ENCODE assay signal across 9 cellular contexts in the genomic region with DNA sequence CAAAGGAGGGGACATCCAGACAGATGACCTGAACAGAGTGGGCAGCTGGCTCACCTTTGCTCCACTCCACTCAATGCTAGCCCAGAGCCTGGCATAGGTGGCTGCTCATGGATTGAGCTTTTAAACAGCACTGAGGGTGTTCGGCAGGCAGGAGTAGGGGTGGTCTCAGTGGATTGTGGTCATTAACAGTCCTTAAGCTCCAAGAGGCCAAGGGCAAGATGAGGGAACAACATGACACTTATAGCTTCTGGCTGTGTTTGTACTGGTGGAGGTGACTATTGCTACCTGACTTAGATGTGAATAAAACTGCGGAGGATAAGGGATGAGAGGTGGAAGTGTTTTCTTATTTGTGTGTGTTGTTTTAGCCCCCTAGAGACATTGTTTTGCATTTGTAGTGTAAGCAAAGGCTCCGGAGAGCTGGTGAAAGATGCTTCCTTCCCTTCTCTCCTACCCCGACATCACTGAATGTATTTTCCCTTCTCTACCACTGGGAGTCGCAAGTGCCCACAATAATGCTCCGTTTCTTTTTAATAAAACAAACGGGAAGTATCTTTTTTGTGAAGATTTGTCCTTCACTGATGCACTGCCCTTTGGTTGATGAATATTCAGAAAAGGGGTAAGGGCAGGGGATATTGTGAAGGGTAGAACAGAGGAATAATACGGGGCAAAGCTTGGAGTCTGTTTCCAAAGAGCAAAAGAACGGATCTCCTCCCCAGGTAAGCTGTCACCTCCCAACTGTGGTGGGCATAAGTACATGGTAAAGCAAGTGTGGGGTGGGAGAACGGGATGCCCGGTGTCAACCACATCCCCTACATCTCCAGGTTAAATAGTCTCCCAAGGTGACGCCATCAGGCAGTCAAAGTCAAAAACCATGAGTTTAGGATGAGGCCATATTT. TPM values are rescaled to one million over a fixed set of nuclear protein-coding genes. Genes with fewer than 3 reads are reported as not detected.
DNase-seq lines count a peak whose midpoint lies in the region; ATAC-seq and TF ChIP-seq lines count a peak whose summit lies in the region.
"Had no signal": no experiment of that assay in that cellular context is flagged by ENCODE, and none has a peak within 500 bp of the region (broad histone marks: within the 10 kb centered on the region; RNA-seq: fewer than 3 reads in every experiment).

No MANE protein-coding gene starts in this region.

- TF ChIP-seq EP300 in neural cell (conservative IDR thresholded peaks at IDR 0.05; ENCODE audit: poor library complexity, severe bottlenecking), result no peak

- H3K9me2 ChIP-seq in OCI-LY7 (ENCODE audit: insufficient read depth, low read length), result no peaks in the 10 kb centered on the region
- H3K9me2 ChIP-seq in neural cell (ENCODE audit: insufficient read depth, low read length), result no peaks in the 10 kb centered on the region

- H3K27ac Mint-ChIP-seq in endodermal cell, result no peak overlapping the region
- H3K27ac Mint-ChIP-seq: dendritic cell treated with granulocyte-macrophage colony-stimulating factor and Interleukin-4, amounts not matched to agents 40 ng/mL and 50 ng/mL, for 4 days had no signal

- H3K36me3 Mint-ChIP-seq in endodermal cell (ENCODE audit: low read depth), result peaks cover 21% of the 10 kb centered on the region

- H3K27ac ChIP-seq in OCI-LY7 (ENCODE audit: low read depth, low read length, poor library complexity, severe bottlenecking) (no peak overlapping the region), endodermal cell (ENCODE audit: low read depth, low read length) (no peak overlapping the region), neural cell (ENCODE audit: low read length) (no peak overlapping the region)

- H2AFZ ChIP-seq in OCI-LY7 (ENCODE audit: low read length) (peak overlapping the region; percentile 80; the same call in 1 of the 2 replicates), neural cell (ENCODE audit: low read depth, low read length) (no peak overlapping the region)

- no peaks in the 10 kb centered on the region for H3K9me3 ChIP-seq in OCI-LY7 (ENCODE audit: low read length)
- H3K9me3 ChIP-seq in endodermal cell (ENCODE audit: control insufficient read depth, low read length), result peaks cover 44% of the 10 kb centered on the region
- H3K9me3 ChIP-seq in neural cell (ENCODE audit: low read length), result no peaks in the 10 kb centered on the region

- no peaks in the 10 kb centered on the region for H3K36me3 ChIP-seq in GM06990 (ENCODE audit: control insufficient read depth, insufficient read depth, low read length)
- H3K36me3 ChIP-seq in OCI-LY7 (ENCODE audit: insufficient read depth, low read length), result no peaks in the 10 kb centered on the region
- H3K36me3 ChIP-seq in endodermal cell (ENCODE audit: control insufficient read depth, insufficient read depth, low read length), result no peaks in the 10 kb centered on the region
- H3K36me3 ChIP-seq in neural cell (ENCODE audit: insufficient read depth, low read length), result no peaks in the 10 kb centered on the region

- H3K79me2 ChIP-seq in OCI-LY7 (ENCODE audit: insufficient read depth, low read depth, low read length), result no peaks in the 10 kb centered on the region
- no peaks in the 10 kb centered on the region for H3K79me2 ChIP-seq in neural cell (replicated peaks; ENCODE audit: insufficient read depth, low read length)

- POLR2A ChIA-PET in OCI-LY7 (lab: Charles Lee), result interaction anchor here (0.7 kb wide), 1 partner anchor 173 kb away, joined by 3 read pairs; no protein-coding TSS in a partner anchor

- H3K4me1 ChIP-seq in OCI-LY7 (ENCODE audit: insufficient read depth, low read length, poor library complexity, severe bottlenecking), result no peaks in the 10 kb centered on the region
- H3K4me1 ChIP-seq in endodermal cell (ENCODE audit: control insufficient read depth, insufficient read depth, low read length), result no peaks in the 10 kb centered on the region

- peak; percentile 85 for TF ChIP-seq RAD21 in neural cell (conservative IDR thresholded peaks at IDR 0.05)

- no peak overlapping the region for H3K4me3 Mint-ChIP-seq in endodermal cell
- H3K4me3 Mint-ChIP-seq: dendritic cell treated with granulocyte-macrophage colony-stimulating factor and Interleukin-4, amounts not matched to agents 40 ng/mL and 50 ng/mL, for 4 days had no signal

- 51 to 100% methylated on average over 2 to 11 of the region's 12 CpGs for WGBS in endodermal cell (ENCODE audit: insufficient coverage in 1 of 2, insufficient read length in 1 of 2), 2 experiments

- H3K4me3 ChIP-seq in GM06990 (replicated peaks; ENCODE audit: low read depth, low read length), result no peak overlapping the region
- no peak overlapping the region for H3K4me3 ChIP-seq in OCI-LY7 (ENCODE audit: low read depth, low read length, poor library complexity, severe bottlenecking)
- peak overlapping the region; percentile 29 for H3K4me3 ChIP-seq in endodermal cell (ENCODE audit: low read length)
- no peak overlapping the region for H3K4me3 ChIP-seq in neural cell (ENCODE audit: low read length)

- peak; percentile 79 for ATAC-seq in HG02870 (IDR thresholded peaks at IDR 0.05; ENCODE audit: unreplicated experiment)

- peak; percentile 67 for TF ChIP-seq CTCF in GM06990 (IDR thresholded peaks at IDR 0.05; ENCODE audit: insufficient read depth, low read length, poor library complexity, severe bottlenecking)
- peak; percentile 83 for TF ChIP-seq CTCF in OCI-LY7 (conservative IDR thresholded peaks at IDR 0.05; ENCODE audit: low read length)
- TF ChIP-seq CTCF in endodermal cell (conservative IDR thresholded peaks at IDR 0.05), result peak; percentile 85
- TF ChIP-seq CTCF in neural cell (IDR thresholded peaks at IDR 0.05; ENCODE audit: poor library complexity, severe bottlenecking), result peak; percentile 80

- DNase-seq in A172 (ENCODE audit: low spot score), result peak; percentile 10
- no peak for DNase-seq in GM06990 (ENCODE audit: extremely low read depth, insufficient read length)
- DNase-seq in OCI-LY7 (ENCODE audit: low spot score), result peak; percentile 33
- DNase-seq in endodermal cell, result no peak
- DNase-seq in COLO668 (lab: John Stamatoyannopoulos, UW; ENCODE audit: unreplicated experiment), result no peak
- no peak for DNase-seq in cerebellar nuclear complex (lab: John Stamatoyannopoulos, UW)

- intact Hi-C loops in OCI-LY7 (cut with micrococcal nuclease; ENCODE audit: unreplicated experiment), result loop anchor here (2.0 to 5.0 kb wide), 2 partner anchors 285 to 707 kb away; no protein-coding TSS in a partner anchor

- peaks cover 3% of the 10 kb centered on the region for H3K4me1 Mint-ChIP-seq in endodermal cell

- CTCF ChIA-PET in OCI-LY7 (lab: Charles Lee; ENCODE audit: unreplicated experiment), result no interaction called here

- no TSS peak for BruUV-seq in OCI-LY7 (replicated peaks; lab: Mats Ljungman, UMichigan)

- H3K9ac ChIP-seq in endodermal cell (ENCODE audit: extremely low read depth, low read length, poor library complexity, severe bottlenecking), result no peak overlapping the region
- no peak overlapping the region for H3K9ac ChIP-seq in neural cell (ENCODE audit: low read length)

- peaks cover 44% of the 10 kb centered on the region for H3K9me3 Mint-ChIP-seq in endodermal cell
- H3K9me3 Mint-ChIP-seq: dendritic cell treated with granulocyte-macrophage colony-stimulating factor and Interleukin-4, amounts not matched to agents 40 ng/mL and 50 ng/mL, for 4 days had no signal

- 0 out of 2 replicates have a peak overlapping the region, but pooled peaks have one; percentile 38 for H3K4me2 ChIP-seq in OCI-LY7 (ENCODE audit: low read length)
- no peak overlapping the region for H3K4me2 ChIP-seq in neural cell (ENCODE audit: low read length)

- peaks cover 32% of the 10 kb centered on the region for H3K27me3 Mint-ChIP-seq in endodermal cell (ENCODE audit: insufficient read depth)

- H3F3A ChIP-seq in neural cell (ENCODE audit: insufficient read depth, low read length, poor library complexity, severe bottlenecking), result no peaks in the 10 kb centered on the region

- H4K20me1 ChIP-seq in OCI-LY7 (ENCODE audit: insufficient read depth, low read length) (no peaks in the 10 kb centered on the region), neural cell (ENCODE audit: insufficient read depth) (no peaks in the 10 kb centered on the region)

- H3K27me3 ChIP-seq in GM06990 (replicated peaks; ENCODE audit: control insufficient read depth, insufficient read depth, low read length) (no peaks in the 10 kb centered on the region; the same call in 1 of the 2 replicates), endodermal cell (ENCODE audit: control insufficient read depth, insufficient read depth, low read length, poor library complexity, severe bottlenecking) (no peaks in the 10 kb centered on the region), neural cell (ENCODE audit: insufficient read depth, low read depth, low read length) (no peaks in the 10 kb centered on the region)

TF ChIP-seq in neural cell, 6 proteins besides CTCF, POLR2A, EP300 and RAD21:
- TF ChIP-seq TAF1 (IDR thresholded peaks at IDR 0.05; ENCODE audit: low read depth) (no peak), SMC3 (conservative IDR thresholded peaks at IDR 0.05; ENCODE audit: poor library complexity) (peak; percentile 86)

RNA-seq across cellular contexts. Expression of a gene that starts 27.5 kb away (rescaled TPM):
- total RNA-seq in A172 (2014; rRNA removed; shearing (Covaris generic)), result not detected in 2 replicates
- not detected in 2 replicates for total RNA-seq in OCI-LY7 (2014; rRNA removed; shearing (Covaris generic))
- total RNA-seq in OCI-LY7 (2022) (not detected in 2 replicates), endodermal cell (under 1 TPM in 1 of 2 donors, not detected in 1; 0.53 TPM)
- not detected for polyA plus RNA-seq in endodermal cell (2013, experiment 1 of 2)
- not detected for polyA plus RNA-seq in endodermal cell (2013, experiment 2 of 2)
- polyA plus RNA-seq in neural cell, result not detected in 2 replicates
- not detected in 2 replicates for polyA minus RNA-seq in neural cell

Comparison
In these comparisons a context has a peak if more than half of its experiments do, and no peak if none do; other contexts are left out.
1. DNase-seq: peak in A172 (single experiment) and OCI-LY7 (single experiment); none in GM06990 (single experiment), endodermal cell (single experiment), COLO668 (single experiment) and cerebellar nuclear complex (0 of 2).
2. Peak in every context shown above with its lines, with median percentiles within 50 percentile points of each other: CTCF ChIP-seq.